Comparison of ENCODE assay signal across 22 cellular contexts in the genomic region with DNA sequence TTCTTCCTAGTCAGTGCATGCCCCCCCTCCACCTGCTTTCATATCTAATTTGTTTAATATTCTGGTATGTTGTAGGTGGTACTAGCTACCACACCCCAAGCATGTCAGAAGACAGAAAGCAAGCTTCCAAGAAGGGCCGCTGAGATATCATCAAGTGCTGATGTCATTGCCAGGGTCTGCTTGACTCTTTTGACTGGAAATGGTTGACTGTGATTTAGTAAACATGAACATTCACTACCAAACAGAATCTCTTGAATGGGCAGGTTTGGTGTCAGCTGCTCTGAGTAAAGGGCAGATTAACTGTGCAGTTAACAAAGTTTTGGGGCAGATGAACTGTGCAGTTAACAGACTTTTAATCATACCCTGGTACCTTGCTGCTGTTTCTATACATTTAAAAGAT.
DNase-seq lines count a peak whose midpoint lies in the region; ATAC-seq and TF ChIP-seq lines count a peak whose summit lies in the region.
"Had no signal": no experiment of that assay in that cellular context is flagged by ENCODE, and none has a peak within 500 bp of the region (broad histone marks: within the 10 kb centered on the region; RNA-seq: fewer than 3 reads in every experiment).

No MANE protein-coding gene starts in this region.

- H3K4me1 ChIP-seq in mesendoderm (ENCODE audit: control insufficient read depth, low read depth, low read length), result peaks cover 2% of the 10 kb centered on the region
- H3K4me1 ChIP-seq: A549 had no signal

- no peak overlapping the region for H2AK5ac ChIP-seq in mesendoderm (ENCODE audit: low read length)

- peak; percentile 53 for ATAC-seq in activated CD8-positive, alpha-beta T cell treated with anti-CD3 and anti-CD28 coated beads for 36 hours
- ATAC-seq in activated CD8-positive, alpha-beta T cell treated with anti-CD3 and anti-CD28 coated beads, Interleukin-2, amount 10 ng/mL, durations not matched to agents 7 days and 5 days, result no peak
- ATAC-seq in natural killer cell treated with Interleukin-12 subunit alpha and Interleukin-12 subunit beta and Interleukin-15 and Interleukin-18, amount 100 ng/mL, for 72 hours, result peak in 1 of 2 donors; percentile 65
- ATAC-seq in natural killer cell, result no peak
- ATAC-seq: A549, PC-3 had no signal

- H3K4me3 Mint-ChIP-seq in activated CD8-positive, alpha-beta T cell treated with anti-CD3 and anti-CD28 coated beads for 36 hours, result no peak overlapping the region
- no peak overlapping the region for H3K4me3 Mint-ChIP-seq in activated CD8-positive, alpha-beta T cell treated with anti-CD3 and anti-CD28 coated beads, Interleukin-2, amount 10 ng/mL, durations not matched to agents 7 days and 5 days
- peak overlapping the region; percentile 23 for H3K4me3 Mint-ChIP-seq in natural killer cell treated with Interleukin-12 subunit alpha and Interleukin-12 subunit beta and Interleukin-15 and Interleukin-18, amount 100 ng/mL, for 72 hours
- H3K4me3 Mint-ChIP-seq in natural killer cell, result no peak overlapping the region
- no peak overlapping the region for H3K4me3 Mint-ChIP-seq in T-helper 2 cell treated with Interferon-gamma antibody and Interleukin-4, amounts not matched to agents 5 μg/mL and 100 μg/mL, for 36 hours
- H3K4me3 Mint-ChIP-seq: CD4-positive, alpha-beta memory T cell; IgD-negative memory B cell had no signal

- no peak overlapping the region for H2BK120ac ChIP-seq in mesendoderm (ENCODE audit: low read depth, low read length)

- no peak overlapping the region for H3K56ac ChIP-seq in mesendoderm (ENCODE audit: low read length)

- no peak overlapping the region for H3K9ac ChIP-seq in mesendoderm (ENCODE audit: low read length)

- H3K79me2 ChIP-seq in mesendoderm (ENCODE audit: control insufficient read depth, insufficient read depth, low read length), result no peaks in the 10 kb centered on the region

- H3K4ac ChIP-seq in mesendoderm (ENCODE audit: low read depth, low read length), result no peak overlapping the region

- peaks cover 26% of the 10 kb centered on the region for H3K4me1 Mint-ChIP-seq in activated CD8-positive, alpha-beta T cell treated with anti-CD3 and anti-CD28 coated beads for 36 hours (ENCODE audit: low read depth)
- peaks cover 5% of the 10 kb centered on the region for H3K4me1 Mint-ChIP-seq in activated CD8-positive, alpha-beta T cell treated with anti-CD3 and anti-CD28 coated beads, Interleukin-2, amount 10 ng/mL, durations not matched to agents 7 days and 5 days (ENCODE audit: low read depth)
- H3K4me1 Mint-ChIP-seq in natural killer cell treated with Interleukin-12 subunit alpha and Interleukin-12 subunit beta and Interleukin-15 and Interleukin-18, amount 100 ng/mL, for 72 hours (ENCODE audit: low read depth in 2 of 2), result peaks cover 36 to 40% of the 10 kb centered on the region in 2 donors
- H3K4me1 Mint-ChIP-seq in natural killer cell, result no peaks in the 10 kb centered on the region
- H3K4me1 Mint-ChIP-seq in T-helper 2 cell treated with Interferon-gamma antibody and Interleukin-4, amounts not matched to agents 5 μg/mL and 100 μg/mL, for 36 hours (ENCODE audit: low read depth), result peaks cover 47% of the 10 kb centered on the region
- H3K4me1 Mint-ChIP-seq: IgD-negative memory B cell had no signal

- no peaks in the 10 kb centered on the region for H3K79me1 ChIP-seq in mesendoderm (ENCODE audit: low read length)

- POLR2A ChIA-PET in activated CD8-positive, alpha-beta T cell treated with anti-CD3 and anti-CD28 coated beads for 36 hours (lab: Charles Lee), result interaction anchor here (0.6 to 1.0 kb wide), 3 partner anchors 9 to 229 kb away, joined by 3 read pairs; no protein-coding TSS in a partner anchor
- POLR2A ChIA-PET in activated CD8-positive, alpha-beta T cell treated with anti-CD3 and anti-CD28 coated beads, Interleukin-2, amount 10 ng/mL, durations not matched to agents 7 days and 5 days (lab: Charles Lee), result no interaction called here

- H3K27ac ChIP-seq in mesendoderm (ENCODE audit: low read depth, low read length), result no peak overlapping the region
- H3K27ac ChIP-seq: A549 had no signal

- no peak overlapping the region for H3K4me2 ChIP-seq in mesendoderm (ENCODE audit: low read length)
- H3K4me2 ChIP-seq: A549 had no signal

- no peak overlapping the region for H4K5ac ChIP-seq in mesendoderm (ENCODE audit: low read length)

- no peak overlapping the region for H2BK5ac ChIP-seq in mesendoderm (ENCODE audit: low read length)

- H3K23ac ChIP-seq in mesendoderm (ENCODE audit: low read length), result no peak overlapping the region

- no peaks in the 10 kb centered on the region for H3K27me3 ChIP-seq in mesendoderm (ENCODE audit: insufficient read depth, low read length, poor library complexity)
- H3K27me3 ChIP-seq: MG63 had no signal

- peak overlapping the region; percentile 18 for H3K27ac Mint-ChIP-seq in activated CD8-positive, alpha-beta T cell treated with anti-CD3 and anti-CD28 coated beads for 36 hours
- H3K27ac Mint-ChIP-seq in activated CD8-positive, alpha-beta T cell treated with anti-CD3 and anti-CD28 coated beads, Interleukin-2, amount 10 ng/mL, durations not matched to agents 7 days and 5 days, result no peak overlapping the region
- peak overlapping the region; percentile 79 to 93 for H3K27ac Mint-ChIP-seq in natural killer cell treated with Interleukin-12 subunit alpha and Interleukin-12 subunit beta and Interleukin-15 and Interleukin-18, amount 100 ng/mL, for 72 hours
- no peak overlapping the region for H3K27ac Mint-ChIP-seq in natural killer cell
- peak overlapping the region; percentile 60 for H3K27ac Mint-ChIP-seq in T-helper 2 cell treated with Interferon-gamma antibody and Interleukin-4, amounts not matched to agents 5 μg/mL and 100 μg/mL, for 36 hours
- H3K27ac Mint-ChIP-seq: IgD-negative memory B cell had no signal

- H3K36me3 Mint-ChIP-seq in activated CD8-positive, alpha-beta T cell treated with anti-CD3 and anti-CD28 coated beads for 36 hours (ENCODE audit: low read depth), result no peaks in the 10 kb centered on the region
- peaks cover 6% of the 10 kb centered on the region for H3K36me3 Mint-ChIP-seq in activated CD8-positive, alpha-beta T cell treated with anti-CD3 and anti-CD28 coated beads, Interleukin-2, amount 10 ng/mL, durations not matched to agents 7 days and 5 days (ENCODE audit: low read depth)
- H3K36me3 Mint-ChIP-seq in natural killer cell treated with Interleukin-12 subunit alpha and Interleukin-12 subunit beta and Interleukin-15 and Interleukin-18, amount 100 ng/mL, for 72 hours, result peaks cover 14% of the 10 kb centered on the region
- H3K36me3 Mint-ChIP-seq in natural killer cell, result no peaks in the 10 kb centered on the region
- H3K36me3 Mint-ChIP-seq in T-helper 2 cell treated with Interferon-gamma antibody and Interleukin-4, amounts not matched to agents 5 μg/mL and 100 μg/mL, for 36 hours (ENCODE audit: low read depth), result no peaks in the 10 kb centered on the region
- H3K36me3 Mint-ChIP-seq: CD4-positive, alpha-beta memory T cell; IgD-negative memory B cell had no signal

- no peak for DNase-seq in activated CD8-positive, alpha-beta T cell treated with anti-CD3 and anti-CD28 coated beads for 36 hours
- DNase-seq in activated CD8-positive, alpha-beta T cell treated with anti-CD3 and anti-CD28 coated beads, Interleukin-2, amount 10 ng/mL, durations not matched to agents 7 days and 5 days, result no peak
- DNase-seq in natural killer cell treated with Interleukin-12 subunit alpha and Interleukin-12 subunit beta and Interleukin-15 and Interleukin-18, amount 100 ng/mL, for 72 hours (ENCODE audit: low spot score), result no peak
- DNase-seq in natural killer cell (no peak), mesendoderm (no peak), GDM1 (lab: John Stamatoyannopoulos, UW) (no peak)
- peak; percentile 61 for DNase-seq in T-helper 2 cell treated with Interferon-gamma antibody and Interleukin-4, amounts not matched to agents 5 μg/mL and 100 μg/mL, for 36 hours (ENCODE audit: low spot score)
- DNase-seq: DMS53, EL, GOT3, Kasumi-1, MG63, NCI-H1092, NCI-H146, NCI-H2029 treated with DMSO at 0.1 percent for 48 hours, NCI-H2171, NCI-H526, PC-3, RPMI8226 had no signal

- no peak overlapping the region for H3K4me3 ChIP-seq in mesendoderm (ENCODE audit: low read length)
- H3K4me3 ChIP-seq: A549, MG63 had no signal

- no peaks in the 10 kb centered on the region for H3K27me3 Mint-ChIP-seq in activated CD8-positive, alpha-beta T cell treated with anti-CD3 and anti-CD28 coated beads for 36 hours
- no peaks in the 10 kb centered on the region for H3K27me3 Mint-ChIP-seq in activated CD8-positive, alpha-beta T cell treated with anti-CD3 and anti-CD28 coated beads, Interleukin-2, amount 10 ng/mL, durations not matched to agents 7 days and 5 days (ENCODE audit: low read depth)
- H3K27me3 Mint-ChIP-seq in natural killer cell treated with Interleukin-12 subunit alpha and Interleukin-12 subunit beta and Interleukin-15 and Interleukin-18, amount 100 ng/mL, for 72 hours, result no peaks in the 10 kb centered on the region
- peaks cover 0 to 3% of the 10 kb centered on the region in 2 donors for H3K27me3 Mint-ChIP-seq in natural killer cell (ENCODE audit: low read depth in 2 of 2)
- no peaks in the 10 kb centered on the region for H3K27me3 Mint-ChIP-seq in T-helper 2 cell treated with Interferon-gamma antibody and Interleukin-4, amounts not matched to agents 5 μg/mL and 100 μg/mL, for 36 hours (ENCODE audit: low read depth)
- H3K27me3 Mint-ChIP-seq: CD4-positive, alpha-beta memory T cell had no signal

- no peak overlapping the region for H4K8ac ChIP-seq in mesendoderm (ENCODE audit: low read depth, low read length)

- H3K18ac ChIP-seq in mesendoderm (ENCODE audit: low read length), result no peak overlapping the region

- peaks cover 6% of the 10 kb centered on the region for H3K9me3 Mint-ChIP-seq in activated CD8-positive, alpha-beta T cell treated with anti-CD3 and anti-CD28 coated beads for 36 hours
- no peaks in the 10 kb centered on the region for H3K9me3 Mint-ChIP-seq in activated CD8-positive, alpha-beta T cell treated with anti-CD3 and anti-CD28 coated beads, Interleukin-2, amount 10 ng/mL, durations not matched to agents 7 days and 5 days (ENCODE audit: insufficient read depth)
- H3K9me3 Mint-ChIP-seq in natural killer cell treated with Interleukin-12 subunit alpha and Interleukin-12 subunit beta and Interleukin-15 and Interleukin-18, amount 100 ng/mL, for 72 hours, result peaks cover 6% of the 10 kb centered on the region
- no peaks in the 10 kb centered on the region for H3K9me3 Mint-ChIP-seq in natural killer cell
- H3K9me3 Mint-ChIP-seq in T-helper 2 cell treated with Interferon-gamma antibody and Interleukin-4, amounts not matched to agents 5 μg/mL and 100 μg/mL, for 36 hours, result no peaks in the 10 kb centered on the region

- intact Hi-C loops in activated CD8-positive, alpha-beta T cell treated with anti-CD3 and anti-CD28 coated beads for 36 hours (cut with micrococcal nuclease), result no loop called here
- intact Hi-C loops in natural killer cell (cut with micrococcal nuclease), result no loop called here

- WGBS in mesendoderm (ENCODE audit: extremely low coverage, insufficient coverage, low lambda C conversion rate), result no CpG with 5 or more reads among the region's 1 CpG

- TF ChIP-seq CTCF in activated CD8-positive, alpha-beta T cell treated with anti-CD3 and anti-CD28 coated beads for 36 hours (IDR thresholded peaks at IDR 0.05), result no peak
- no peak for TF ChIP-seq CTCF in natural killer cell (IDR thresholded peaks at IDR 0.05)

- no peaks in the 10 kb centered on the region for H3K36me3 ChIP-seq in mesendoderm (ENCODE audit: control insufficient read depth, insufficient read depth, low read length)
- H3K36me3 ChIP-seq: MG63 had no signal

- H2BK15ac ChIP-seq in mesendoderm (replicated peaks; ENCODE audit: low read depth), result peak overlapping the region; percentile 2

- CTCF ChIA-PET in activated CD8-positive, alpha-beta T cell treated with anti-CD3 and anti-CD28 coated beads for 36 hours (lab: Charles Lee), result interaction anchor here (1.5 to 2.0 kb wide), 3 partner anchors 9 to 110 kb away, joined by 4 to 6 read pairs (median 4); no protein-coding TSS in a partner anchor
- CTCF ChIA-PET in activated CD8-positive, alpha-beta T cell treated with anti-CD3 and anti-CD28 coated beads, Interleukin-2, amount 10 ng/mL, durations not matched to agents 7 days and 5 days (lab: Charles Lee), result interaction anchor here (0.6 to 2.2 kb wide), 5 partner anchors 12 to 280 kb away, joined by 3 to 8 read pairs (median 4); no protein-coding TSS in a partner anchor

Comparison
In these comparisons a context has a peak if more than half of its experiments do, and no peak if none do; other contexts are left out.
1. H3K27ac Mint-ChIP-seq: peak in activated CD8-positive, alpha-beta T cell treated with anti-CD3 and anti-CD28 coated beads for 36 hours (single experiment), natural killer cell treated with Interleukin-12 subunit alpha and Interleukin-12 subunit beta and Interleukin-15 and Interleukin-18, amount 100 ng/mL, for 72 hours (2 of 2) and T-helper 2 cell treated with Interferon-gamma antibody and Interleukin-4, amounts not matched to agents 5 μg/mL and 100 μg/mL, for 36 hours (single experiment); none in activated CD8-positive, alpha-beta T cell treated with anti-CD3 and anti-CD28 coated beads, Interleukin-2, amount 10 ng/mL, durations not matched to agents 7 days and 5 days (single experiment) and natural killer cell (0 of 2).